Comparison of ENCODE assay signal across 14 cellular contexts in the genomic region with DNA sequence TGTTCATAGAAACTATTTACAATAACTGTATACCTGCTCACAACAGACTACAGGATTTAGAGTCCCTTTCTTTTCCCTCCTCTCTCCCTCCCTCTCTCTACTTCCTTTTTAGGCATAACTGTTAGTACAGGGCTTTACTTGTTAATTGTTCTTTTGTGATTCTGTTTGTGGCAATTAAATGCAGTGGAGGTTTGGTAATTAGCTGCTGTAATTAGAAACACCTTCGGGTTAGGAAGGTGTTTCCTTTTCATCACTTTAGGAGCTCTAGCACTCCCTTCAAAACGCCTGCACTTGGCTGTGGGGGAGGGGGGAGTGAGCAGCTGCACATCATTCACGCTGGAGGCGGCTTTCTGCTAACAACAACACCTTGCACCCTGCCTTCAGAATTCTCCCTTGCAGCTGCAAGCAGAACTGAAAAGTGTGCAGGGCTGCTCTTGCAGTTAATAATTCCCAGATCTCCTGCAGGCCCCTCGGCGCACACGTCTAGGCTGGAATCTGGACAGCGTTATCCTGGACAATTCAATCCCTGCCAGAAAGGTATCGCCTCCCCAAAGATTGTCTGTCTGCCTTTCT.
DNase-seq lines count a peak whose midpoint lies in the region; ATAC-seq and TF ChIP-seq lines count a peak whose summit lies in the region.
"Had no signal": no experiment of that assay in that cellular context is flagged by ENCODE, and none has a peak within 500 bp of the region (broad histone marks: within the 10 kb centered on the region; RNA-seq: fewer than 3 reads in every experiment).

No MANE protein-coding gene starts in this region.

- H3K4me3 ChIP-seq in HUES6 (ENCODE audit: low read depth, low read length) (peak overlapping the region; percentile 50), adrenal gland (no peak overlapping the region)
- H3K4me3 ChIP-seq: cardiac muscle cell had no signal

- DNase-seq in COLO668 (lab: John Stamatoyannopoulos, UW; ENCODE audit: unreplicated experiment) (peak; percentile 67), SK-N-DZ (ENCODE audit: low spot score) (peak; percentile 18), mesenteric fat pad (ENCODE audit: low spot score) (peak; percentile 41), adrenal gland (no peak), foreskin melanocyte (no peak), Right ventricle myocardium inferior (ENCODE audit: missing footprints) (no peak)
- no peak for DNase-seq in activated CD4-positive, alpha-beta T cell treated with anti-CD3 and anti-CD28 coated beads for 4 hours
- DNase-seq: activated CD8-positive, alpha-beta memory T cell treated with anti-CD3 and anti-CD28 coated beads for 24 hours; activated gamma-delta T cell treated with Interleukin-2 at 50 U/mL for 16 hours; NCI-H1048; stimulated activated CD4-positive, alpha-beta T cell treated with anti-CD3 and anti-CD28 coated beads, Interleukin-4, amount 100 ng/mL, for 1 hour; stimulated activated naive CD4-positive, alpha-beta T cell had no signal

- H3K27ac ChIP-seq in HUES6 (ENCODE audit: low read depth, low read length) (no peak overlapping the region), adrenal gland (no peak overlapping the region)
- H3K27ac ChIP-seq: cardiac muscle cell had no signal

- whole genome bisulfite sequencing in adrenal gland, 4 donors, result 25 to 41% (median 31%) methylated on average over 9 of the region's 9 CpGs

- no peaks in the 10 kb centered on the region for H3K36me3 ChIP-seq in HUES6 (ENCODE audit: control insufficient read depth, insufficient read depth, low read length)
- no peaks in the 10 kb centered on the region for H3K36me3 ChIP-seq in adrenal gland (replicated peaks in 1 of 2)
- H3K36me3 ChIP-seq: cardiac muscle cell had no signal

- H3K27me3 ChIP-seq in HUES6 (ENCODE audit: control insufficient read depth, insufficient read depth, low read length) (peaks cover 85% of the 10 kb centered on the region), adrenal gland (peaks cover 7% of the 10 kb centered on the region)

- no peak for ATAC-seq in Right ventricle myocardium inferior

- H3K9me3 ChIP-seq in HUES6 (ENCODE audit: control insufficient read depth, insufficient read depth, low read depth, low read length), result peaks cover 4% of the 10 kb centered on the region; the same call in 1 of the 2 replicates
- H3K9me3 ChIP-seq in adrenal gland (replicated peaks in 1 of 3), result no peaks in the 10 kb centered on the region

- intact Hi-C loops in adrenal gland (cut with DNase I) (no loop called here), Right ventricle myocardium inferior (cut with DNase I) (loop anchor here (5.0 kb wide), 1 partner anchor 239 kb away; no protein-coding TSS in a partner anchor)

- TF ChIP-seq CTCF in adrenal gland (IDR thresholded peaks at IDR 0.05), result no peak

- no peak for TF ChIP-seq POLR2A in adrenal gland (IDR thresholded peaks at IDR 0.05)

- peaks cover 42% of the 10 kb centered on the region for H3K4me1 ChIP-seq in HUES6 (ENCODE audit: control insufficient read depth, insufficient read depth, low read length)
- H3K4me1 ChIP-seq in adrenal gland (replicated peaks in 1 of 2), result no peaks in the 10 kb centered on the region

- peak overlapping the region; percentile 42 for H3K9ac ChIP-seq in HUES6 (ENCODE audit: low read length)

Comparison
In these comparisons a context has a peak if more than half of its experiments do, and no peak if none do; other contexts are left out.
1. DNase-seq: peak in COLO668 (single experiment), SK-N-DZ (single experiment) and mesenteric fat pad (single experiment); none in adrenal gland (0 of 7), activated CD4-positive, alpha-beta T cell treated with anti-CD3 and anti-CD28 coated beads for 4 hours (0 of 2), foreskin melanocyte (single experiment) and Right ventricle myocardium inferior (single experiment).